ENCODE assay signal across 8 cellular contexts in the genomic region with DNA sequence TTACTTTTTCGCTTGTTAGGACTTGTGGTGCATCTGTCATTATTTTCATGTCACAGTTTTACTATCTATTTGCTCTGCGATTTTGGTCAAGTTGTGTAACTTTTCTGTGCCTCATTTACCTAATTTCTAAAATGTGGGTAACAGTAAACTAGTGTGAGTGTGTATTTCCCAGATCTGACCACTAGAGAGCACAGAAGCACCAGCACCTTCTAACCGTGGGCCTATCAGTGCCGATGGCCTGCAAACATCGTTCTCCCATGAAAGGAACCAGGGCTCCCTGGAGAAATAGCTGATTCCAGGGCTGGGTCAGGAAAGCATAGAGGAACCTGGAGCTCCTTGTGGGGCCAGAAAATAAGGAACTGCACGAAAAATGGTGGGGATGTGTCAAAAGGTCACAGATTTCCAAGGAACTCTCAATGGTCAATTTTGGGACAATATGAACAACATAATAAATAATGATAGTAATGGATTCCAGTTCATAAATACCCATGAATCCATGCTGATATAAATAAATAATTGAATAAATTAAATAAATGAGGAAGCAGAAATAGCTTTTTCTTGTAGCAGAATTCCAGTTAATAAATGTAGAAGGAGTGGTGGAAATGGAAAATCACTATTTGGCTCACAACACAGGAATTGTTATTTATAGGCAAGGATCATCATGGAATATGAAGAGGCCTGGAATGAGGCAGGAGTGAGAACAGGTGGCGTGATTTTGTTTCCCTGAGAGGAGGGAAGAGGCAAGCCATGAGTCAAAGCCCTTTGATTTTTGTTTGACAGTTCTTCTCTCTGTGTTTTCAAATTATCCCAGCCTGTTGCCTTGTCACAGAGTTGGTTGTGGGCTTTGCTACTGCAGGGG. TPM values are rescaled to one million over a fixed set of nuclear protein-coding genes. Genes with fewer than 3 reads are reported as not detected.
DNase-seq lines count a peak whose midpoint lies in the region; ATAC-seq and TF ChIP-seq lines count a peak whose summit lies in the region.

No MANE protein-coding gene starts in this region.

- no peak overlapping the region for H3K4me3 ChIP-seq in cardiac muscle cell

- peak overlapping the region; percentile 53 for H3K27ac ChIP-seq in cardiac muscle cell

- TF ChIP-seq CTCF in cardiac muscle cell (IDR thresholded peaks at IDR 0.05; ENCODE audit: low read depth, low read length) = peak; percentile 74

- no peaks in the 10 kb centered on the region for H3K9me3 Mint-ChIP-seq in activated T-helper 17 cell treated with anti-CD3 and anti-CD28 coated beads, Interleukin-2, amount 50 U/mL, for 72 hours

- H3K27me3 Mint-ChIP-seq in activated T-helper 17 cell treated with anti-CD3 and anti-CD28 coated beads, Interleukin-2, amount 50 U/mL, for 72 hours = peaks cover 8% of the 10 kb centered on the region

- no peaks in the 10 kb centered on the region for H3K36me3 ChIP-seq in cardiac muscle cell

- peaks cover 5% of the 10 kb centered on the region for H3K4me1 Mint-ChIP-seq in activated T-helper 17 cell treated with anti-CD3 and anti-CD28 coated beads, Interleukin-2, amount 50 U/mL, for 72 hours

- DNase-seq in COLO668 (lab: John Stamatoyannopoulos, UW; ENCODE audit: unreplicated experiment) = peak; percentile 14
- peak; percentile 26 for DNase-seq in NCI-H2171 (lab: John Stamatoyannopoulos, UW)
- DNase-seq in cardiac muscle cell (ENCODE audit: low read depth in 1 of 2, low spot score in 1 of 2) = peak; percentile 60 to 73
- peak; percentile 32 for DNase-seq in renal cortical epithelial cell (ENCODE audit: low read depth)
- no peak for DNase-seq in T-helper 9 cell

- ATAC-seq in GM18520 (IDR thresholded peaks at IDR 0.05; ENCODE audit: unreplicated experiment) (peak; percentile 52), GM19395 (IDR thresholded peaks at IDR 0.05; ENCODE audit: unreplicated experiment) (no peak)
- ATAC-seq in activated T-helper 17 cell treated with anti-CD3 and anti-CD28 coated beads, Interleukin-2, amount 50 U/mL, for 72 hours (replicated peaks) = peak; percentile 68

- no peak overlapping the region for H3K27ac Mint-ChIP-seq in activated T-helper 17 cell treated with anti-CD3 and anti-CD28 coated beads, Interleukin-2, amount 50 U/mL, for 72 hours

- no peaks in the 10 kb centered on the region for H3K27me3 ChIP-seq in cardiac muscle cell

- no peak overlapping the region for H3K4me3 Mint-ChIP-seq in activated T-helper 17 cell treated with anti-CD3 and anti-CD28 coated beads, Interleukin-2, amount 50 U/mL, for 72 hours

- peaks cover 14% of the 10 kb centered on the region for H3K4me1 ChIP-seq in cardiac muscle cell (ENCODE audit: low read depth)

- no peaks in the 10 kb centered on the region for H3K36me3 Mint-ChIP-seq in activated T-helper 17 cell treated with anti-CD3 and anti-CD28 coated beads, Interleukin-2, amount 50 U/mL, for 72 hours (ENCODE audit: low read depth)

- no peaks in the 10 kb centered on the region for H3K9me3 ChIP-seq in cardiac muscle cell (ENCODE audit: low read depth)

RNA-seq across cellular contexts. Expression of a gene that starts 31.1 kb away (rescaled TPM):
- not detected for total RNA-seq in activated T-helper 17 cell treated with anti-CD3 and anti-CD28 coated beads, Interleukin-2, amount 50 U/mL, for 72 hours
- total RNA-seq in cardiac muscle cell = not detected in 2 replicates
- polyA plus RNA-seq in cardiac muscle cell = 0.19 and 0.46 TPM in 2 replicates
- total RNA-seq in renal cortical epithelial cell = not detected in 2 replicates

RNA-seq across cellular contexts. Expression of a gene that starts 35.3 kb away (rescaled TPM):
- 10 to 100 TPM; 20.5 to 24.2 TPM for total RNA-seq in activated T-helper 17 cell treated with anti-CD3 and anti-CD28 coated beads, Interleukin-2, amount 50 U/mL, for 72 hours
- total RNA-seq in cardiac muscle cell (not detected in 2 replicates), renal cortical epithelial cell (0.30 and 0.69 TPM in 2 replicates)
- not detected in 2 replicates for polyA plus RNA-seq in cardiac muscle cell

Comparison
In these comparisons a context has a peak if more than half of its experiments do, and no peak if none do; other contexts are left out.
1. RNA of a gene that starts 35.3 kb away (total RNA-seq): 20.5 to 24.2 TPM in activated T-helper 17 cell treated with anti-CD3 and anti-CD28 coated beads, Interleukin-2, amount 50 U/mL, for 72 hours; 0.30 to 0.69 TPM in renal cortical epithelial cell and not detected in cardiac muscle cell; every median in the first group is over 10 times any median in the second.